ENCODE assay signal across 21 cellular contexts in genomic region chr1:185058103-185058502, GRCh38. TPM values are rescaled to one million over a fixed set of nuclear protein-coding genes. Genes with fewer than 3 reads are reported as not detected.
A peak's percentile ranks its signal among the peaks of the same experiment; 100 is the strongest.
DNase-seq lines count a peak whose midpoint lies in the region; ATAC-seq and TF ChIP-seq lines count a peak whose summit lies in the region.
"Had no signal": no experiment of that assay in that cellular context is flagged by ENCODE, and none has a peak within 500 bp of the region (broad histone marks: within the 10 kb centered on the region; RNA-seq: fewer than 3 reads in every experiment).

No MANE protein-coding gene starts in this region.

- peak overlapping the region; percentile 25; the same call in 1 of the 2 replicates for H3K4me2 ChIP-seq in OCI-LY3 (ENCODE audit: low read length)

- H3K27ac Mint-ChIP-seq in CD14-positive monocyte (peak overlapping the region in 4 of 7 donors; percentile 34 to 72 (median 38)), neural crest cell (ENCODE audit: unreplicated experiment) (peak overlapping the region; percentile 5)
- H3K27ac Mint-ChIP-seq: activated CD4-positive, alpha-beta T cell treated with anti-CD3 and anti-CD28 coated beads, Interleukin-2, amount 10 ng/mL, durations not matched to agents 24 days and 14 days; activated naive CD8-positive, alpha-beta T cell treated with anti-CD3 and anti-CD28 coated beads, Interleukin-2, amount 10 ng/mL, durations not matched to agents 7 days and 5 days; T-helper 1 cell treated with Interleukin-12 subunit alpha and Interleukin-12 subunit beta and Interleukin-4 antibody, amounts not matched to agents 30 μg/mL and 1 μg/mL, for 36 hours had no signal

- no peak overlapping the region for H3K4me3 ChIP-seq in OCI-LY3 (ENCODE audit: low read length)
- no peak overlapping the region for H3K4me3 ChIP-seq in mucosa of descending colon
- H3K4me3 ChIP-seq: esophagus muscularis mucosa, gastroesophageal sphincter, upper lobe of left lung had no signal

- no peak overlapping the region for H3K27ac ChIP-seq in OCI-LY3 (ENCODE audit: low read length)
- H3K27ac ChIP-seq: esophagus muscularis mucosa, gastroesophageal sphincter, upper lobe of left lung had no signal

- H3K4me3 Mint-ChIP-seq in CD14-positive monocyte (peak overlapping the region in 1 of 2 donors; percentile 71), neural crest cell (no peak overlapping the region)
- H3K4me3 Mint-ChIP-seq: activated CD4-positive, alpha-beta T cell treated with anti-CD3 and anti-CD28 coated beads, Interleukin-2, amount 10 ng/mL, durations not matched to agents 24 days and 14 days; activated naive CD8-positive, alpha-beta T cell treated with anti-CD3 and anti-CD28 coated beads, Interleukin-2, amount 10 ng/mL, durations not matched to agents 7 days and 5 days; CD4-positive, CD25-positive, alpha-beta regulatory T cell; T-helper 1 cell treated with Interleukin-12 subunit alpha and Interleukin-12 subunit beta and Interleukin-4 antibody, amounts not matched to agents 30 μg/mL and 1 μg/mL, for 36 hours had no signal

- H3K4me1 ChIP-seq in OCI-LY3 (ENCODE audit: low read length): peaks cover 35% of the 10 kb centered on the region
- H3K4me1 ChIP-seq in mucosa of descending colon (ENCODE audit: low read depth): peaks cover 8% of the 10 kb centered on the region

- no peaks in the 10 kb centered on the region for H3K36me3 ChIP-seq in OCI-LY3 (replicated peaks; ENCODE audit: low read depth, low read length)
- H3K36me3 ChIP-seq in mucosa of descending colon (ENCODE audit: low read depth): no peaks in the 10 kb centered on the region
- H3K36me3 ChIP-seq: esophagus muscularis mucosa, gastroesophageal sphincter, upper lobe of left lung had no signal

- H3K9ac ChIP-seq in OCI-LY3 (ENCODE audit: low read length): no peak overlapping the region

- peaks cover 55% of the 10 kb centered on the region for H4K20me1 ChIP-seq in OCI-LY3 (ENCODE audit: insufficient read depth, low read length)

- H3K36me3 Mint-ChIP-seq in CD14-positive monocyte: peaks cover 0 to 7% of the 10 kb centered on the region in 2 donors
- peaks cover 15% of the 10 kb centered on the region for H3K36me3 Mint-ChIP-seq in neural crest cell (ENCODE audit: low read depth)

- DNase-seq in CD14-positive monocyte (ENCODE audit: low spot score) (no peak), neural crest cell (ENCODE audit: low read depth, low spot score) (no peak), mucosa of descending colon (no peak), AG08395 (ENCODE audit: low spot score) (no peak)
- DNase-seq: activated CD4-positive, alpha-beta T cell treated with anti-CD3 and anti-CD28 coated beads, Interleukin-2, amount 10 ng/mL, durations not matched to agents 24 days and 14 days; activated naive CD8-positive, alpha-beta T cell treated with anti-CD3 and anti-CD28 coated beads, Interleukin-2, amount 10 ng/mL, durations not matched to agents 7 days and 5 days; CD4-positive, CD25-positive, alpha-beta regulatory T cell; effector CD8-positive, alpha-beta T cell; islet precursor cell; NCI-H1417; NCI-H524; stimulated activated CD4-positive, alpha-beta T cell treated with anti-CD3 and anti-CD28 coated beads, Interleukin-12 subunit alpha, Interleukin-12 subunit beta, amount 100 ng/mL, for 4 hours; stimulated activated CD4-positive, alpha-beta T cell treated with anti-CD3 and anti-CD28 coated beads, Interleukin-4, amount 100 ng/mL, for 4 hours; upper lobe of left lung had no signal

- H3K79me2 ChIP-seq in OCI-LY3 (ENCODE audit: low read length): peaks cover 94% of the 10 kb centered on the region

- ATAC-seq in HG02938 (IDR thresholded peaks at IDR 0.05; ENCODE audit: unreplicated experiment): peak; percentile 40
- no peak for ATAC-seq in GM21381 (IDR thresholded peaks at IDR 0.05; ENCODE audit: unreplicated experiment)
- ATAC-seq in mucosa of descending colon: no peak
- ATAC-seq in GM19463 (IDR thresholded peaks at IDR 0.05; ENCODE audit: unreplicated experiment): no peak
- ATAC-seq: gastroesophageal sphincter had no signal

- H3K27me3 Mint-ChIP-seq in CD14-positive monocyte (ENCODE audit: low read depth in 3 of 3) (no peaks in the 10 kb centered on the region), neural crest cell (ENCODE audit: low read depth) (no peaks in the 10 kb centered on the region)
- H3K27me3 Mint-ChIP-seq: activated CD4-positive, alpha-beta T cell treated with anti-CD3 and anti-CD28 coated beads, Interleukin-2, amount 10 ng/mL, durations not matched to agents 24 days and 14 days; activated naive CD8-positive, alpha-beta T cell treated with anti-CD3 and anti-CD28 coated beads, Interleukin-2, amount 10 ng/mL, durations not matched to agents 7 days and 5 days; CD4-positive, CD25-positive, alpha-beta regulatory T cell had no signal

- no peaks in the 10 kb centered on the region for H3K27me3 ChIP-seq in OCI-LY3 (ENCODE audit: low read depth, low read length)
- H3K27me3 ChIP-seq: esophagus muscularis mucosa, gastroesophageal sphincter, upper lobe of left lung had no signal

- H3K9me3 Mint-ChIP-seq in CD14-positive monocyte (peaks cover 0 to 4% (median 0%) of the 10 kb centered on the region in 7 donors), neural crest cell (peaks cover 7% of the 10 kb centered on the region)
- H3K9me3 Mint-ChIP-seq: activated CD4-positive, alpha-beta T cell treated with anti-CD3 and anti-CD28 coated beads, Interleukin-2, amount 10 ng/mL, durations not matched to agents 24 days and 14 days; activated naive CD8-positive, alpha-beta T cell treated with anti-CD3 and anti-CD28 coated beads, Interleukin-2, amount 10 ng/mL, durations not matched to agents 7 days and 5 days had no signal

- no peak for TF ChIP-seq CTCF in CD14-positive monocyte (IDR thresholded peaks at IDR 0.05)
- TF ChIP-seq CTCF in OCI-LY3 (IDR thresholded peaks at IDR 0.05; ENCODE audit: low read depth, low read length): no peak
- TF ChIP-seq CTCF in neural crest cell (conservative IDR thresholded peaks at IDR 0.05): no peak
- TF ChIP-seq CTCF in mucosa of descending colon (IDR thresholded peaks at IDR 0.05): no peak

- intact Hi-C loops in CD14-positive monocyte (cut with micrococcal nuclease): no loop called here
- intact Hi-C loops in mucosa of descending colon (cut with DNase I, micrococcal nuclease): no loop called here

- H2AFZ ChIP-seq in OCI-LY3 (ENCODE audit: low read depth, low read length): no peak overlapping the region

- no peaks in the 10 kb centered on the region for H3K9me3 ChIP-seq in OCI-LY3 (ENCODE audit: insufficient read depth, low read length)
- H3K9me3 ChIP-seq in mucosa of descending colon: no peaks in the 10 kb centered on the region
- H3K9me3 ChIP-seq: esophagus muscularis mucosa, gastroesophageal sphincter, upper lobe of left lung had no signal

- H3K4me1 Mint-ChIP-seq in CD14-positive monocyte (peaks cover 52% of the 10 kb centered on the region), neural crest cell (peaks cover 11% of the 10 kb centered on the region)

RNA-seq across cellular contexts. Expression of gene RNF2, which starts 12.7 kb away (rescaled TPM):
- 10 to 100 TPM; 19.3 to 25.2 TPM for polyA plus RNA-seq in CD14-positive monocyte
- total RNA-seq in neural crest cell: 44.0 and 47.1 TPM in 2 replicates
- 10 to 100 TPM; 14.1 to 19.3 (median 15.6) TPM for total RNA-seq in mucosa of descending colon
